13 cellular contexts compared by ENCODE assay signal in genomic region chr1:150156868-150157603, GRCh38. TPM values are rescaled to one million over a fixed set of nuclear protein-coding genes. Genes with fewer than 3 reads are reported as not detected.
A peak's percentile ranks its signal among the peaks of the same experiment; 100 is the strongest.
DNase-seq lines count a peak whose midpoint lies in the region; ATAC-seq and TF ChIP-seq lines count a peak whose summit lies in the region.
"Had no signal": no experiment of that assay in that cellular context is flagged by ENCODE, and none has a peak within 500 bp of the region (broad histone marks: within the 10 kb centered on the region; RNA-seq: fewer than 3 reads in every experiment).

No MANE protein-coding gene starts in this region.

- H3K36me3 Mint-ChIP-seq in mesothelial cell of epicardium: peaks cover 57% of the 10 kb centered on the region

- no peak for TF ChIP-seq CTCF in mesothelial cell of epicardium (IDR thresholded peaks at IDR 0.05; ENCODE audit: unreplicated experiment)

- peak overlapping the region; percentile 61 for H3K27ac Mint-ChIP-seq in mesothelial cell of epicardium

- intact Hi-C loops in cardiac septum (cut with DNase I) (no loop called here), left cardiac atrium (cut with DNase I) (no loop called here)

- H3K4me3 Mint-ChIP-seq in mesothelial cell of epicardium: no peak overlapping the region

- peak; percentile 67 for DNase-seq in cardiac septum (ENCODE audit: low spot score)
- DNase-seq in left cardiac atrium: no peak
- peak; percentile 75 for DNase-seq in T1000 (lab: John Stamatoyannopoulos, UW)
- no peak for DNase-seq in mesothelial cell of epicardium (ENCODE audit: low spot score in 2 of 2, unreplicated experiment in 2 of 2)
- DNase-seq in stimulated activated naive CD4-positive, alpha-beta T cell treated with Interleukin-2 at 50 U/mL for 16 hours (lab: John Stamatoyannopoulos, UW): no peak
- no peak for DNase-seq in stimulated activated CD4-positive, alpha-beta T cell treated with anti-CD3 and anti-CD28 coated beads, Interleukin-15, amount 100 ng/mL, for 24 hours
- DNase-seq in stimulated activated CD4-positive, alpha-beta T cell treated with anti-CD3 and anti-CD28 coated beads, Interleukin-2, amount 100 ng/mL, for 24 hours: no peak
- DNase-seq: activated CD4-positive, alpha-beta T cell treated with anti-CD3 and anti-CD28 coated beads for 4 hours; activated naive CD4-positive, alpha-beta T cell; upper lobe of left lung had no signal

- no peaks in the 10 kb centered on the region for H3K9me3 Mint-ChIP-seq in mesothelial cell of epicardium

- no peaks in the 10 kb centered on the region for H3K27me3 Mint-ChIP-seq in mesothelial cell of epicardium (ENCODE audit: low read depth)

- no peak for ATAC-seq in left cardiac atrium
- no peak for ATAC-seq in GM18861 (IDR thresholded peaks at IDR 0.05; ENCODE audit: unreplicated experiment)
- ATAC-seq: K562, sciatic nerve had no signal

- peaks cover 38% of the 10 kb centered on the region for H3K4me1 Mint-ChIP-seq in mesothelial cell of epicardium

RNA-seq across cellular contexts. Expression of gene PLEKHO1, which starts 7.3 kb away (rescaled TPM):
- total RNA-seq in cardiac septum: 88.8 TPM
- total RNA-seq in left cardiac atrium: 10 to 100 TPM; 30.2 to 42.8 TPM
- total RNA-seq in mesothelial cell of epicardium: 80.1 to 84.5 TPM (median 81.8 TPM) in 3 replicates

Comparison
In these comparisons a context has a peak if more than half of its experiments do, and no peak if none do; other contexts are left out.
1. DNase-seq: peak in cardiac septum (single experiment) and T1000 (single experiment); none in left cardiac atrium (single experiment), mesothelial cell of epicardium (0 of 2), stimulated activated naive CD4-positive, alpha-beta T cell treated with Interleukin-2 at 50 U/mL for 16 hours (single experiment), stimulated activated CD4-positive, alpha-beta T cell treated with anti-CD3 and anti-CD28 coated beads, Interleukin-15, amount 100 ng/mL, for 24 hours (single experiment) and stimulated activated CD4-positive, alpha-beta T cell treated with anti-CD3 and anti-CD28 coated beads, Interleukin-2, amount 100 ng/mL, for 24 hours (0 of 2).